14 cellular contexts compared by ENCODE assay signal in genomic region chr15:58497036-58497785, GRCh38.
"Had no signal": no experiment of that assay in that cellular context is flagged by ENCODE, and none has a peak within 500 bp of the region (broad histone marks: within the 10 kb centered on the region; RNA-seq: fewer than 3 reads in every experiment).

No MANE protein-coding gene starts in this region.

- FAIRE-seq: endometrium had no signal

- H3K27ac Mint-ChIP-seq: activated CD4-positive, alpha-beta memory T cell treated with anti-CD3 and anti-CD28 coated beads for 36 hours; activated naive CD4-positive, alpha-beta T cell treated with anti-CD3 and anti-CD28 coated beads, Interleukin-2, amount 10 ng/mL, durations not matched to agents 7 days and 5 days; stimulated activated effector memory CD8-positive, alpha-beta T cell treated with anti-CD3 and anti-CD28 coated beads, Interleukin-12 subunit alpha, Interleukin-12 subunit beta, amount 100 ng/mL, for 72 hours; type B pancreatic cell had no signal

- H3K27me3 Mint-ChIP-seq: naive thymus-derived CD4-positive, alpha-beta T cell; type B pancreatic cell had no signal

- H3K9me3 Mint-ChIP-seq: activated CD4-positive, alpha-beta memory T cell treated with anti-CD3 and anti-CD28 coated beads for 36 hours; activated T-helper 2 cell treated with anti-CD3 and anti-CD28 coated beads, Interferon-gamma antibody, Interleukin-2, Interleukin-4, amounts not matched to agents 10 μg/mL and 5 μg/mL and 100 μg/mL, durations not matched to agents 14 hours and 24 hours and 36 hours; stimulated activated effector memory CD8-positive, alpha-beta T cell treated with anti-CD3 and anti-CD28 coated beads, Interleukin-12 subunit alpha, Interleukin-12 subunit beta, amount 100 ng/mL, for 72 hours; type B pancreatic cell had no signal

- H3K36me3 Mint-ChIP-seq: activated CD4-positive, alpha-beta memory T cell treated with anti-CD3 and anti-CD28 coated beads for 36 hours; stimulated activated effector memory CD8-positive, alpha-beta T cell treated with anti-CD3 and anti-CD28 coated beads, Interleukin-12 subunit alpha, Interleukin-12 subunit beta, amount 100 ng/mL, for 72 hours; type B pancreatic cell had no signal

- H3K4me3 Mint-ChIP-seq: activated CD4-positive, alpha-beta memory T cell treated with anti-CD3 and anti-CD28 coated beads for 36 hours; activated naive CD4-positive, alpha-beta T cell treated with anti-CD3 and anti-CD28 coated beads, Interleukin-2, amount 10 ng/mL, durations not matched to agents 7 days and 5 days; stimulated activated effector memory CD8-positive, alpha-beta T cell treated with anti-CD3 and anti-CD28 coated beads, Interleukin-12 subunit alpha, Interleukin-12 subunit beta, amount 100 ng/mL, for 72 hours; type B pancreatic cell had no signal

- DNase-seq: activated CD4-positive, alpha-beta memory T cell treated with anti-CD3 and anti-CD28 coated beads for 36 hours; activated CD4-positive, CD25-positive, alpha-beta regulatory T cell treated with anti-CD3 and anti-CD28 coated beads, Interleukin-2, amount 50 U/mL, for 72 hours; activated naive CD4-positive, alpha-beta T cell treated with anti-CD3 and anti-CD28 coated beads, Interleukin-2, amount 10 ng/mL, durations not matched to agents 7 days and 5 days; hippocampal formation; midbrain; naive thymus-derived CD4-positive, alpha-beta T cell; nucleus accumbens; right cardiac atrium had no signal

- H3K4me2 ChIP-seq: smooth muscle cell had no signal

- ATAC-seq: esophagus mucosa; naive thymus-derived CD4-positive, alpha-beta T cell; right cardiac atrium; stimulated activated effector memory CD8-positive, alpha-beta T cell treated with anti-CD3 and anti-CD28 coated beads, Interleukin-12 subunit alpha, Interleukin-12 subunit beta, amount 100 ng/mL, for 72 hours had no signal

- H3K4me3 ChIP-seq: smooth muscle cell had no signal
